1 cellular context compared by ENCODE assay signal in the genomic region with DNA sequence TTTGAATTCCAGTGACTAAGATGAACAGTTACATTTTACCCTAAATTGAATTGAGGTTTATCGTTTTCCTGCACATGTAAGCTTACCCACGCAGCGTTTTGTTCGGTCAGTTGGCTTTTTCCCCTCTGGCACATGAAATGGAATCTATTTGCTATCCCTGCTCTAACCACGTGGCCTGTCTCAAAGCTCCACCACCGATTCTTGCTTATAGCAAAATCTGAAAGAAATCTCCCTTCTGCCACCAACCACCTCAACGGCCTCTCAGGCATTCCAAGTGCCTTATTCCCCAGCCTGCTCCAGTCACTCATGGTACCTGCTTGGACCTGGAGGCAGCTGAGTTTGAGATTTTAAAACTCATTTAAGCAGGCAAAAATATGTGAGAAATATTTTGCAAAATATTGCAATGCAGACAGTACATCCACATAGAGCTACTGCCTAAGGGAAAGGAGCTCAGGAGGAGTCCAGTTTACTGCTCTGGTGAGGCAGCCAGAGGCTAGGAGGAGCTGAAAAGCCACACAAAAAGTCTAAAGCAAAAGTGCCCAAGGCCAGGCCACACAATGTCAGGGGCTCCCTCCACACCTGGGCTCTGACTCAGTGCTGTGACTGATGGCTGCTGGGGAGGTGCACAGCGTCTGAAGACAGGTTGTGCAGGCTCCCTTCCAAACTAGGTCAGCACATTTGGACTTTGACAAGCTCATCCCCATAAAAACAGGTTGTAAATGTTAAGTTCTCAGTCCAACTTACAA.
A peak's percentile ranks its signal among the peaks of the same experiment; 100 is the strongest.
TF ChIP-seq lines count a peak whose summit lies in the region.

No MANE protein-coding gene starts in this region.

TF ChIP-seq in HepG2, 621 proteins besides CTCF, POLR2A, EP300 and RAD21 (continued from another document and continues in another):
- TF ChIP-seq HMG20B (CRISPR knock-in tag; conservative IDR thresholded peaks at IDR 0.05) (no peak), RCOR2 (CRISPR knock-in tag; IDR thresholded peaks at IDR 0.05) (no peak), ZNF878 (CRISPR knock-in tag; IDR thresholded peaks at IDR 0.05) (no peak), ZNF549 (CRISPR knock-in tag; IDR thresholded peaks at IDR 0.05) (no peak), HHEX (CRISPR knock-in tag; IDR thresholded peaks at IDR 0.05) (no peak), ZNF331 (CRISPR knock-in tag; IDR thresholded peaks at IDR 0.05) (0 out of 2 replicates have a peak, but pooled peaks have one; percentile 21), ZNF292 (CRISPR knock-in tag; IDR thresholded peaks at IDR 0.05; ENCODE audit: borderline replicate concordance, low read depth) (peak; percentile 74; the same call in 1 of the 2 replicates), ZNF282 (IDR thresholded peaks at IDR 0.05; ENCODE audit: partially characterized antibody) (no peak), NFYC (CRISPR knock-in tag; IDR thresholded peaks at IDR 0.05) (no peak), MTF1 (CRISPR knock-in tag; IDR thresholded peaks at IDR 0.05) (no peak), ERF (CRISPR knock-in tag; IDR thresholded peaks at IDR 0.05) (peak; percentile 56; the same call in 1 of the 2 replicates), KDM5A (IDR thresholded peaks at IDR 0.05; ENCODE audit: borderline replicate concordance, low read length) (no peak; the same call in 1 of the 2 replicates), SP5 (CRISPR knock-in tag; IDR thresholded peaks at IDR 0.05; ENCODE audit: borderline replicate concordance, low read depth) (0 out of 2 replicates have a peak, but pooled peaks have one; percentile 10), ASH2L (IDR thresholded peaks at IDR 0.05; ENCODE audit: insufficient read length, low read depth, low read length) (peak; percentile 23), ZNF101 (CRISPR knock-in tag; IDR thresholded peaks at IDR 0.05; ENCODE audit: borderline replicate concordance, low read depth) (no peak), ZNF556 (CRISPR knock-in tag; IDR thresholded peaks at IDR 0.05; ENCODE audit: borderline replicate concordance) (no peak), SMYD3 (CRISPR knock-in tag; IDR thresholded peaks at IDR 0.05) (no peak), SALL1 (CRISPR knock-in tag; IDR thresholded peaks at IDR 0.05) (peak; percentile 87), CBX5 (CRISPR knock-in tag; IDR thresholded peaks at IDR 0.05; ENCODE audit: borderline replicate concordance) (no peak), CHD2 (IDR thresholded peaks at IDR 0.05; ENCODE audit: low read depth, low read length) (no peak), HNRNPL (IDR thresholded peaks at IDR 0.05; ENCODE audit: low read depth, low read length) (no peak), TRIM24 (CRISPR knock-in tag; IDR thresholded peaks at IDR 0.05) (no peak), TCF7 (IDR thresholded peaks at IDR 0.05; ENCODE audit: low read depth) (no peak)
- TF ChIP-seq, protein P1, sequence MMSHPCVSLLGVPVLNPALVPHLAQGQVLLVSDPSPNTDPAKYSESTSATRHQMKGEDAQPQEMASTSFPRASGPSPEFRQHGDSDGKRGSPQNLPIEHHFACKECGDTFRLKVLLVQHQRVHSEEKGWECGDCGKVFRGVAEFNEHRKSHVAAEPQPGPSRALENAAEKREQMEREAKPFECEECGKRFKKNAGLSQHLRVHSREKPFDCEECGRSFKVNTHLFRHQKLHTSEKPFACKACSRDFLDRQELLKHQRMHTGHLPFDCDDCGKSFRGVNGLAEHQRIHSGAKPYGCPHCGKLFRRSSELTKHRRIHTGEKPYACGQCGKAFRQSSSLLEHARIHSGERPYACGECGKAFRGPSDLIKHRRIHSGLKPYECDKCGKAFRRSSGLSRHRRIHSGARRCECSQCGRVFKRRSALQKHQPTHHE (CRISPR knock-in tag; IDR thresholded peaks at IDR 0.05; ENCODE audit: borderline replicate concordance), result no peak
- TF ChIP-seq, protein P2, sequence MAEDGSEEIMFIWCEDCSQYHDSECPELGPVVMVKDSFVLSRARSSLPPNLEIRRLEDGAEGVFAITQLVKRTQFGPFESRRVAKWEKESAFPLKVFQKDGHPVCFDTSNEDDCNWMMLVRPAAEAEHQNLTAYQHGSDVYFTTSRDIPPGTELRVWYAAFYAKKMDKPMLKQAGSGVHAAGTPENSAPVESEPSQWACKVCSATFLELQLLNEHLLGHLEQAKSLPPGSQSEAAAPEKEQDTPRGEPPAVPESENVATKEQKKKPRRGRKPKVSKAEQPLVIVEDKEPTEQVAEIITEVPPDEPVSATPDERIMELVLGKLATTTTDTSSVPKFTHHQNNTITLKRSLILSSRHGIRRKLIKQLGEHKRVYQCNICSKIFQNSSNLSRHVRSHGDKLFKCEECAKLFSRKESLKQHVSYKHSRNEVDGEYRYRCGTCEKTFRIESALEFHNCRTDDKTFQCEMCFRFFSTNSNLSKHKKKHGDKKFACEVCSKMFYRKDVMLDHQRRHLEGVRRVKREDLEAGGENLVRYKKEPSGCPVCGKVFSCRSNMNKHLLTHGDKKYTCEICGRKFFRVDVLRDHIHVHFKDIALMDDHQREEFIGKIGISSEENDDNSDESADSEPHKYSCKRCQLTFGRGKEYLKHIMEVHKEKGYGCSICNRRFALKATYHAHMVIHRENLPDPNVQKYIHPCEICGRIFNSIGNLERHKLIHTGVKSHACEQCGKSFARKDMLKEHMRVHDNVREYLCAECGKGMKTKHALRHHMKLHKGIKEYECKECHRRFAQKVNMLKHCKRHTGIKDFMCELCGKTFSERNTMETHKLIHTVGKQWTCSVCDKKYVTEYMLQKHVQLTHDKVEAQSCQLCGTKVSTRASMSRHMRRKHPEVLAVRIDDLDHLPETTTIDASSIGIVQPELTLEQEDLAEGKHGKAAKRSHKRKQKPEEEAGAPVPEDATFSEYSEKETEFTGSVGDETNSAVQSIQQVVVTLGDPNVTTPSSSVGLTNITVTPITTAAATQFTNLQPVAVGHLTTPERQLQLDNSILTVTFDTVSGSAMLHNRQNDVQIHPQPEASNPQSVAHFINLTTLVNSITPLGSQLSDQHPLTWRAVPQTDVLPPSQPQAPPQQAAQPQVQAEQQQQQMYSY (CRISPR knock-in tag; IDR thresholded peaks at IDR 0.05), result no peak
- TF ChIP-seq, protein P3, sequence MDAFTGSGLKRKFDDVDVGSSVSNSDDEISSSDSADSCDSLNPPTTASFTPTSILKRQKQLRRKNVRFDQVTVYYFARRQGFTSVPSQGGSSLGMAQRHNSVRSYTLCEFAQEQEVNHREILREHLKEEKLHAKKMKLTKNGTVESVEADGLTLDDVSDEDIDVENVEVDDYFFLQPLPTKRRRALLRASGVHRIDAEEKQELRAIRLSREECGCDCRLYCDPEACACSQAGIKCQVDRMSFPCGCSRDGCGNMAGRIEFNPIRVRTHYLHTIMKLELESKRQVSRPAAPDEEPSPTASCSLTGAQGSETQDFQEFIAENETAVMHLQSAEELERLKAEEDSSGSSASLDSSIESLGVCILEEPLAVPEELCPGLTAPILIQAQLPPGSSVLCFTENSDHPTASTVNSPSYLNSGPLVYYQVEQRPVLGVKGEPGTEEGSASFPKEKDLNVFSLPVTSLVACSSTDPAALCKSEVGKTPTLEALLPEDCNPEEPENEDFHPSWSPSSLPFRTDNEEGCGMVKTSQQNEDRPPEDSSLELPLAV (CRISPR knock-in tag; conservative IDR thresholded peaks at IDR 0.05; ENCODE audit: low read depth), result no peak
- TF ChIP-seq, protein P4, sequence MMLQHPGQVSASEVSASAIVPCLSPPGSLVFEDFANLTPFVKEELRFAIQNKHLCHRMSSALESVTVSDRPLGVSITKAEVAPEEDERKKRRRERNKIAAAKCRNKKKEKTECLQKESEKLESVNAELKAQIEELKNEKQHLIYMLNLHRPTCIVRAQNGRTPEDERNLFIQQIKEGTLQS (CRISPR knock-in tag; IDR thresholded peaks at IDR 0.05), result peak; percentile 41; the same call in 1 of the 2 replicates
- TF ChIP-seq, protein P5, sequence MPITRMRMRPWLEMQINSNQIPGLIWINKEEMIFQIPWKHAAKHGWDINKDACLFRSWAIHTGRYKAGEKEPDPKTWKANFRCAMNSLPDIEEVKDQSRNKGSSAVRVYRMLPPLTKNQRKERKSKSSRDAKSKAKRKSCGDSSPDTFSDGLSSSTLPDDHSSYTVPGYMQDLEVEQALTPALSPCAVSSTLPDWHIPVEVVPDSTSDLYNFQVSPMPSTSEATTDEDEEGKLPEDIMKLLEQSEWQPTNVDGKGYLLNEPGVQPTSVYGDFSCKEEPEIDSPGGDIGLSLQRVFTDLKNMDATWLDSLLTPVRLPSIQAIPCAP (CRISPR knock-in tag; IDR thresholded peaks at IDR 0.05; ENCODE audit: low read depth), result no peak
- TF ChIP-seq, protein P6, sequence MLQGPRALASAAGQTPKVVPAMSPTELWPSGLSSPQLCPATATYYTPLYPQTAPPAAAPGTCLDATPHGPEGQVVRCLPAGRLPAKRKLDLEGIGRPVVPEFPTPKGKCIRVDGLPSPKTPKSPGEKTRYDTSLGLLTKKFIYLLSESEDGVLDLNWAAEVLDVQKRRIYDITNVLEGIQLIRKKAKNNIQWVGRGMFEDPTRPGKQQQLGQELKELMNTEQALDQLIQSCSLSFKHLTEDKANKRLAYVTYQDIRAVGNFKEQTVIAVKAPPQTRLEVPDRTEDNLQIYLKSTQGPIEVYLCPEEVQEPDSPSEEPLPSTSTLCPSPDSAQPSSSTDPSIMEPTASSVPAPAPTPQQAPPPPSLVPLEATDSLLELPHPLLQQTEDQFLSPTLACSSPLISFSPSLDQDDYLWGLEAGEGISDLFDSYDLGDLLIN (CRISPR knock-in tag; IDR thresholded peaks at IDR 0.05; ENCODE audit: borderline replicate concordance), result no peak
- TF ChIP-seq, protein P7, sequence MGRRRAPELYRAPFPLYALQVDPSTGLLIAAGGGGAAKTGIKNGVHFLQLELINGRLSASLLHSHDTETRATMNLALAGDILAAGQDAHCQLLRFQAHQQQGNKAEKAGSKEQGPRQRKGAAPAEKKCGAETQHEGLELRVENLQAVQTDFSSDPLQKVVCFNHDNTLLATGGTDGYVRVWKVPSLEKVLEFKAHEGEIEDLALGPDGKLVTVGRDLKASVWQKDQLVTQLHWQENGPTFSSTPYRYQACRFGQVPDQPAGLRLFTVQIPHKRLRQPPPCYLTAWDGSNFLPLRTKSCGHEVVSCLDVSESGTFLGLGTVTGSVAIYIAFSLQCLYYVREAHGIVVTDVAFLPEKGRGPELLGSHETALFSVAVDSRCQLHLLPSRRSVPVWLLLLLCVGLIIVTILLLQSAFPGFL (CRISPR knock-in tag; IDR thresholded peaks at IDR 0.05), result no peak
- TF ChIP-seq, protein P8, sequence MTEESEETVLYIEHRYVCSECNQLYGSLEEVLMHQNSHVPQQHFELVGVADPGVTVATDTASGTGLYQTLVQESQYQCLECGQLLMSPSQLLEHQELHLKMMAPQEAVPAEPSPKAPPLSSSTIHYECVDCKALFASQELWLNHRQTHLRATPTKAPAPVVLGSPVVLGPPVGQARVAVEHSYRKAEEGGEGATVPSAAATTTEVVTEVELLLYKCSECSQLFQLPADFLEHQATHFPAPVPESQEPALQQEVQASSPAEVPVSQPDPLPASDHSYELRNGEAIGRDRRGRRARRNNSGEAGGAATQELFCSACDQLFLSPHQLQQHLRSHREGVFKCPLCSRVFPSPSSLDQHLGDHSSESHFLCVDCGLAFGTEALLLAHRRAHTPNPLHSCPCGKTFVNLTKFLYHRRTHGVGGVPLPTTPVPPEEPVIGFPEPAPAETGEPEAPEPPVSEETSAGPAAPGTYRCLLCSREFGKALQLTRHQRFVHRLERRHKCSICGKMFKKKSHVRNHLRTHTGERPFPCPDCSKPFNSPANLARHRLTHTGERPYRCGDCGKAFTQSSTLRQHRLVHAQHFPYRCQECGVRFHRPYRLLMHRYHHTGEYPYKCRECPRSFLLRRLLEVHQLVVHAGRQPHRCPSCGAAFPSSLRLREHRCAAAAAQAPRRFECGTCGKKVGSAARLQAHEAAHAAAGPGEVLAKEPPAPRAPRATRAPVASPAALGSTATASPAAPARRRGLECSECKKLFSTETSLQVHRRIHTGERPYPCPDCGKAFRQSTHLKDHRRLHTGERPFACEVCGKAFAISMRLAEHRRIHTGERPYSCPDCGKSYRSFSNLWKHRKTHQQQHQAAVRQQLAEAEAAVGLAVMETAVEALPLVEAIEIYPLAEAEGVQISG (CRISPR knock-in tag; IDR thresholded peaks at IDR 0.05), result 0 out of 2 replicates have a peak, but pooled peaks have one; percentile 29
- TF ChIP-seq, protein P9, sequence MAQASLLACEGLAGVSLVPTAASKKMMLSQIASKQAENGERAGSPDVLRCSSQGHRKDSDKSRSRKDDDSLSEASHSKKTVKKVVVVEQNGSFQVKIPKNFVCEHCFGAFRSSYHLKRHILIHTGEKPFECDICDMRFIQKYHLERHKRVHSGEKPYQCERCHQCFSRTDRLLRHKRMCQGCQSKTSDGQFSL (CRISPR knock-in tag; IDR thresholded peaks at IDR 0.05), result no peak
- TF ChIP-seq, protein P10, sequence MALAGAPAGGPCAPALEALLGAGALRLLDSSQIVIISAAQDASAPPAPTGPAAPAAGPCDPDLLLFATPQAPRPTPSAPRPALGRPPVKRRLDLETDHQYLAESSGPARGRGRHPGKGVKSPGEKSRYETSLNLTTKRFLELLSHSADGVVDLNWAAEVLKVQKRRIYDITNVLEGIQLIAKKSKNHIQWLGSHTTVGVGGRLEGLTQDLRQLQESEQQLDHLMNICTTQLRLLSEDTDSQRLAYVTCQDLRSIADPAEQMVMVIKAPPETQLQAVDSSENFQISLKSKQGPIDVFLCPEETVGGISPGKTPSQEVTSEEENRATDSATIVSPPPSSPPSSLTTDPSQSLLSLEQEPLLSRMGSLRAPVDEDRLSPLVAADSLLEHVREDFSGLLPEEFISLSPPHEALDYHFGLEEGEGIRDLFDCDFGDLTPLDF (CRISPR knock-in tag; IDR thresholded peaks at IDR 0.05), result no peak
- TF ChIP-seq, protein P11, sequence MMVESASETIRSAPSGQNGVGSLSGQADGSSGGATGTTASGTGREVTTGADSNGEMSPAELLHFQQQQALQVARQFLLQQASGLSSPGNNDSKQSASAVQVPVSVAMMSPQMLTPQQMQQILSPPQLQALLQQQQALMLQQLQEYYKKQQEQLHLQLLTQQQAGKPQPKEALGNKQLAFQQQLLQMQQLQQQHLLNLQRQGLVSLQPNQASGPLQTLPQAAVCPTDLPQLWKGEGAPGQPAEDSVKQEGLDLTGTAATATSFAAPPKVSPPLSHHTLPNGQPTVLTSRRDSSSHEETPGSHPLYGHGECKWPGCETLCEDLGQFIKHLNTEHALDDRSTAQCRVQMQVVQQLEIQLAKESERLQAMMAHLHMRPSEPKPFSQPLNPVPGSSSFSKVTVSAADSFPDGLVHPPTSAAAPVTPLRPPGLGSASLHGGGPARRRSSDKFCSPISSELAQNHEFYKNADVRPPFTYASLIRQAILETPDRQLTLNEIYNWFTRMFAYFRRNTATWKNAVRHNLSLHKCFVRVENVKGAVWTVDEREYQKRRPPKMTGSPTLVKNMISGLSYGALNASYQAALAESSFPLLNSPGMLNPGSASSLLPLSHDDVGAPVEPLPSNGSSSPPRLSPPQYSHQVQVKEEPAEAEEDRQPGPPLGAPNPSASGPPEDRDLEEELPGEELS (CRISPR knock-in tag; IDR thresholded peaks at IDR 0.05), result peak; percentile 48
- TF ChIP-seq, protein P12, sequence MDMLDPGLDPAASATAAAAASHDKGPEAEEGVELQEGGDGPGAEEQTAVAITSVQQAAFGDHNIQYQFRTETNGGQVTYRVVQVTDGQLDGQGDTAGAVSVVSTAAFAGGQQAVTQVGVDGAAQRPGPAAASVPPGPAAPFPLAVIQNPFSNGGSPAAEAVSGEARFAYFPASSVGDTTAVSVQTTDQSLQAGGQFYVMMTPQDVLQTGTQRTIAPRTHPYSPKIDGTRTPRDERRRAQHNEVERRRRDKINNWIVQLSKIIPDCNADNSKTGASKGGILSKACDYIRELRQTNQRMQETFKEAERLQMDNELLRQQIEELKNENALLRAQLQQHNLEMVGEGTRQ (IDR thresholded peaks at IDR 0.05; ENCODE audit: low read depth, low read length), result 0 out of 2 replicates have a peak, but pooled peaks have one; percentile 21
- TF ChIP-seq, protein P12 (CRISPR knock-in tag; IDR thresholded peaks at IDR 0.05; ENCODE audit: borderline replicate concordance), result no peak
